ENCODE assay signal across 8 cellular contexts in the genomic region with DNA sequence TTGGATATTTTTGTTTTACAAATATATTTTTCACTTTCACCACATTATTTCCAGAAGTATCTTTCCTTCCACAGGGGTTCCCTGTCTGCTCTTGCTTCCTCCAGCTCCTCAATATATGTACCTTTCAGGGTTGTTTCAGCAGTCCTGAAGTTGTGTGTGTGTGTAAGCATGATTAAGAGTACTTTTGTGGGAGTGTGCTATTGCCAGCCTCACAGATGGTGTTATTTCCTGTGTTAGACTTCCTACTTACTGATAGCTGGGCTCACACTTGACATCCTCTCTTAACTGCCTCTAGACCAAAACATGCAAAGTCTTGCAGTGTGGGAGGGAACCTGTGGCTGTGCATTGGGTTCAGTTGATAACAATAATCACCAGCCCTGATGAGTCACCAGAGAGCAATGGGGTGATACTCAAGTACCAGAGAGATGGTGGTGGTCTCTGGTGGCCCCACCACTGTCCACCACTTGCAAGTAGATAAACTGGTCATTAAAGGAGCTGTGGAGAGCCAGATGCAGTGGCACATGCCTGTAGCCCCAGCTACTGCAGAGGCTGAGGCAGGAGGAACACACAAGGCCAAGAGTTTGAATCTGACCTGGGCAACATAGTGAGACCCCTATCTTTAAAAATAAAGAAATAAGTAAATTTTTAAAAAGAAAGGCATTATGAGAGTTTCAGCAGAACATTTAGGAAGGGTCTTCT.
DNase-seq lines count a peak whose midpoint lies in the region; ATAC-seq and TF ChIP-seq lines count a peak whose summit lies in the region.

No MANE protein-coding gene starts in this region.

- H3K4me1 ChIP-seq in tibial artery (no peaks in the 10 kb centered on the region), thyroid gland (peaks cover 5 to 13% of the 10 kb centered on the region in 2 donors)

- no peaks in the 10 kb centered on the region for H3K36me3 ChIP-seq in tibial artery
- H3K36me3 ChIP-seq in thyroid gland, result no peaks in the 10 kb centered on the region

- H3K27me3 ChIP-seq in tibial artery, result peaks cover 0 to 4% of the 10 kb centered on the region in 2 donors
- H3K27me3 ChIP-seq in thyroid gland, result no peaks in the 10 kb centered on the region

- TF ChIP-seq CTCF in tibial artery (IDR thresholded peaks at IDR 0.05) (no peak), thyroid gland (IDR thresholded peaks at IDR 0.05) (no peak)

- intact Hi-C loops in tibial artery (cut with DNase I; ENCODE audit: low total_unique reads) (no loop called here), thyroid gland (cut with DNase I) (no loop called here)

- DNase-seq in Daoy (ENCODE audit: low read depth) (peak; percentile 62), inferior parietal cortex (ENCODE audit: extremely low spot score) (peak; percentile 25), HK-2 (ENCODE audit: unreplicated experiment) (no peak), tibial artery (no peak), thyroid gland (no peak)
- peak; percentile 20 for DNase-seq in activated CD4-positive, alpha-beta T cell treated with anti-CD3 and anti-CD28 coated beads for 1 hour

- no peak overlapping the region for H3K4me3 ChIP-seq in tibial artery
- no peak overlapping the region for H3K4me3 ChIP-seq in thyroid gland (replicated peaks in 1 of 3)

- no peaks in the 10 kb centered on the region for H3K9me3 ChIP-seq in tibial artery
- H3K9me3 ChIP-seq in thyroid gland, result no peaks in the 10 kb centered on the region

- no peak for TF ChIP-seq POLR2A in thyroid gland (IDR thresholded peaks at IDR 0.05)

- ATAC-seq in GM21381 (IDR thresholded peaks at IDR 0.05; ENCODE audit: unreplicated experiment) (peak; percentile 85), HG03575 (IDR thresholded peaks at IDR 0.05; ENCODE audit: extremely low read depth, insufficient number of reproducible peaks, low FRiP score, unreplicated experiment) (peak; percentile 82)

- no peak overlapping the region for H3K27ac ChIP-seq in tibial artery
- no peak overlapping the region for H3K27ac ChIP-seq in thyroid gland

Comparison
In these comparisons a context has a peak if more than half of its experiments do, and no peak if none do; other contexts are left out.
1. DNase-seq: peak in Daoy (single experiment), activated CD4-positive, alpha-beta T cell treated with anti-CD3 and anti-CD28 coated beads for 1 hour (single experiment) and inferior parietal cortex (single experiment); none in HK-2 (single experiment), tibial artery (0 of 2) and thyroid gland (0 of 2).